In genomic region chr2:10201201-10201600, GRCh38 we compare ENCODE assay signal across 30 cellular contexts.
"Had no signal": no experiment of that assay in that cellular context is flagged by ENCODE, and none has a peak within 500 bp of the region (broad histone marks: within the 10 kb centered on the region; RNA-seq: fewer than 3 reads in every experiment).

No MANE protein-coding gene starts in this region.

- H3K27ac Mint-ChIP-seq: activated CD4-positive, alpha-beta memory T cell treated with anti-CD3 and anti-CD28 coated beads for 36 hours; activated CD4-positive, alpha-beta T cell treated with anti-CD3 and anti-CD28 coated beads for 36 hours; activated CD4-positive, alpha-beta T cell treated with anti-CD3 and anti-CD28 coated beads, Interleukin-2, amount 10 ng/mL, durations not matched to agents 24 days and 14 days; activated CD8-positive, alpha-beta memory T cell treated with anti-CD3 and anti-CD28 coated beads, Interleukin-2, amount 10 ng/mL, durations not matched to agents 7 days and 5 days; activated CD8-positive, alpha-beta T cell treated with anti-CD3 and anti-CD28 coated beads, Interleukin-2, amount 10 ng/mL, durations not matched to agents 7 days and 5 days; activated naive CD4-positive, alpha-beta T cell treated with anti-CD3 and anti-CD28 coated beads for 36 hours; activated naive CD4-positive, alpha-beta T cell treated with anti-CD3 and anti-CD28 coated beads, Interleukin-2, amount 50 U/mL, for 24 hours; activated naive CD8-positive, alpha-beta T cell treated with anti-CD3 and anti-CD28 coated beads for 36 hours; activated naive CD8-positive, alpha-beta T cell treated with anti-CD3 and anti-CD28 coated beads, Interleukin-2, amount 50 U/mL, for 24 hours; activated T-helper 1 cell treated with anti-CD3 and anti-CD28 coated beads, Interleukin-12 subunit alpha, Interleukin-12 subunit beta, Interleukin-2, Interleukin-4 antibody, amounts not matched to agents 30 ng/mL and 10 ng/mL and 1 ng/mL, durations not matched to agents 14 hours and 24 hours and 36 hours; activated T-helper 2 cell treated with anti-CD3 and anti-CD28 coated beads, Interferon-gamma antibody, Interleukin-2, Interleukin-4, amounts not matched to agents 10 μg/mL and 5 μg/mL and 100 μg/mL, durations not matched to agents 14 hours and 24 hours and 36 hours had no signal

- H3K36me3 ChIP-seq: adrenal gland had no signal

- H3K36me3 Mint-ChIP-seq: activated naive CD4-positive, alpha-beta T cell treated with anti-CD3 and anti-CD28 coated beads, Interleukin-2, amount 50 U/mL, for 24 hours had no signal

- H3K4me3 Mint-ChIP-seq: activated CD4-positive, alpha-beta memory T cell treated with anti-CD3 and anti-CD28 coated beads for 36 hours; activated CD4-positive, alpha-beta T cell treated with anti-CD3 and anti-CD28 coated beads for 36 hours; activated CD4-positive, alpha-beta T cell treated with anti-CD3 and anti-CD28 coated beads, Interleukin-2, amount 10 ng/mL, durations not matched to agents 24 days and 14 days; activated CD8-positive, alpha-beta memory T cell treated with anti-CD3 and anti-CD28 coated beads, Interleukin-2, amount 10 ng/mL, durations not matched to agents 7 days and 5 days; activated CD8-positive, alpha-beta T cell treated with anti-CD3 and anti-CD28 coated beads, Interleukin-2, amount 10 ng/mL, durations not matched to agents 7 days and 5 days; activated naive CD4-positive, alpha-beta T cell treated with anti-CD3 and anti-CD28 coated beads for 36 hours; activated naive CD4-positive, alpha-beta T cell treated with anti-CD3 and anti-CD28 coated beads, Interleukin-2, amount 50 U/mL, for 24 hours; activated naive CD8-positive, alpha-beta T cell treated with anti-CD3 and anti-CD28 coated beads for 36 hours; activated naive CD8-positive, alpha-beta T cell treated with anti-CD3 and anti-CD28 coated beads, Interleukin-2, amount 50 U/mL, for 24 hours; activated T-helper 1 cell treated with anti-CD3 and anti-CD28 coated beads, Interleukin-12 subunit alpha, Interleukin-12 subunit beta, Interleukin-2, Interleukin-4 antibody, amounts not matched to agents 30 ng/mL and 10 ng/mL and 1 ng/mL, durations not matched to agents 14 hours and 24 hours and 36 hours had no signal

- ATAC-seq: activated CD4-positive, alpha-beta T cell treated with anti-CD3 and anti-CD28 coated beads for 36 hours; activated CD8-positive, alpha-beta memory T cell treated with anti-CD3 and anti-CD28 coated beads, Interleukin-2, amount 10 ng/mL, durations not matched to agents 7 days and 5 days; activated CD8-positive, alpha-beta T cell treated with anti-CD3 and anti-CD28 coated beads, Interleukin-2, amount 10 ng/mL, durations not matched to agents 7 days and 5 days; activated naive CD8-positive, alpha-beta T cell treated with anti-CD3 and anti-CD28 coated beads, Interleukin-2, amount 50 U/mL, for 24 hours; body of pancreas; esophagus mucosa had no signal

- DNase-seq: activated CD4-positive, alpha-beta memory T cell treated with anti-CD3 and anti-CD28 coated beads for 36 hours; activated CD4-positive, alpha-beta T cell treated with anti-CD3 and anti-CD28 coated beads for 36 hours; activated CD4-positive, alpha-beta T cell treated with anti-CD3 and anti-CD28 coated beads, Interleukin-2, amount 10 ng/mL, durations not matched to agents 24 days and 14 days; activated CD4-positive, CD25-positive, alpha-beta regulatory T cell; activated CD4-positive, CD25-positive, alpha-beta regulatory T cell treated with anti-CD3 and anti-CD28 coated beads, Interleukin-2, amount 50 U/mL, for 72 hours; activated CD8-positive, alpha-beta memory T cell treated with anti-CD3 and anti-CD28 coated beads, Interleukin-2, amount 10 ng/mL, durations not matched to agents 7 days and 5 days; activated CD8-positive, alpha-beta memory T cell treated with anti-CD3 and anti-CD28 coated beads, Interleukin-2, amount 50 U/mL, for 4 hours; activated CD8-positive, alpha-beta T cell treated with anti-CD3 and anti-CD28 coated beads, Interleukin-2, amount 10 ng/mL, durations not matched to agents 7 days and 5 days; activated effector memory CD4-positive, alpha-beta T cell treated with anti-CD3 and anti-CD28 coated beads, Interleukin-2, amount 50 U/mL, for 16 hours; activated naive CD4-positive, alpha-beta T cell treated with anti-CD3 and anti-CD28 coated beads for 36 hours; activated naive CD8-positive, alpha-beta T cell treated with anti-CD3 and anti-CD28 coated beads for 36 hours; activated naive CD8-positive, alpha-beta T cell treated with anti-CD3 and anti-CD28 coated beads, Interleukin-2, amount 50 U/mL, for 24 hours; activated T-cell treated with anti-CD3 and anti-CD28 coated beads, Interleukin-2, amount 50 U/mL, for 1 hour; activated T-cell treated with anti-CD3 and anti-CD28 coated beads, Interleukin-2, amount 50 U/mL, for 48 hours; adrenal gland; amygdala; aorta; body of pancreas; caudate nucleus; cortex of kidney; dermis blood vessel endothelial cell; effector CD8-positive, alpha-beta T cell; foreskin fibroblast; SW 1271; T-helper 1 cell; T-helper 2 cell had no signal

- H3K4me1 Mint-ChIP-seq: activated CD4-positive, alpha-beta T cell treated with anti-CD3 and anti-CD28 coated beads for 36 hours; activated CD4-positive, alpha-beta T cell treated with anti-CD3 and anti-CD28 coated beads, Interleukin-2, amount 10 ng/mL, durations not matched to agents 24 days and 14 days; activated CD8-positive, alpha-beta memory T cell treated with anti-CD3 and anti-CD28 coated beads, Interleukin-2, amount 10 ng/mL, durations not matched to agents 7 days and 5 days; activated naive CD4-positive, alpha-beta T cell treated with anti-CD3 and anti-CD28 coated beads, Interleukin-2, amount 50 U/mL, for 24 hours; activated naive CD8-positive, alpha-beta T cell treated with anti-CD3 and anti-CD28 coated beads for 36 hours; activated naive CD8-positive, alpha-beta T cell treated with anti-CD3 and anti-CD28 coated beads, Interleukin-2, amount 50 U/mL, for 24 hours had no signal

- H3K4me1 ChIP-seq: adrenal gland, body of pancreas had no signal

- H3K4me3 ChIP-seq: adrenal gland, body of pancreas had no signal

- H3K9me3 Mint-ChIP-seq: activated CD4-positive, alpha-beta memory T cell treated with anti-CD3 and anti-CD28 coated beads for 36 hours; activated CD4-positive, alpha-beta T cell treated with anti-CD3 and anti-CD28 coated beads, Interleukin-2, amount 10 ng/mL, durations not matched to agents 24 days and 14 days; activated naive CD4-positive, alpha-beta T cell treated with anti-CD3 and anti-CD28 coated beads for 36 hours; activated naive CD4-positive, alpha-beta T cell treated with anti-CD3 and anti-CD28 coated beads, Interleukin-2, amount 50 U/mL, for 24 hours; activated naive CD8-positive, alpha-beta T cell treated with anti-CD3 and anti-CD28 coated beads for 36 hours; activated naive CD8-positive, alpha-beta T cell treated with anti-CD3 and anti-CD28 coated beads, Interleukin-2, amount 50 U/mL, for 24 hours; activated T-helper 1 cell treated with anti-CD3 and anti-CD28 coated beads, Interleukin-12 subunit alpha, Interleukin-12 subunit beta, Interleukin-2, Interleukin-4 antibody, amounts not matched to agents 30 ng/mL and 10 ng/mL and 1 ng/mL, durations not matched to agents 14 hours and 24 hours and 36 hours; activated T-helper 2 cell treated with anti-CD3 and anti-CD28 coated beads, Interferon-gamma antibody, Interleukin-2, Interleukin-4, amounts not matched to agents 10 μg/mL and 5 μg/mL and 100 μg/mL, durations not matched to agents 14 hours and 24 hours and 36 hours had no signal

- H3K9me3 ChIP-seq: adrenal gland, body of pancreas had no signal

- H3K27me3 Mint-ChIP-seq: activated CD4-positive, alpha-beta memory T cell treated with anti-CD3 and anti-CD28 coated beads for 36 hours; activated CD4-positive, alpha-beta T cell treated with anti-CD3 and anti-CD28 coated beads for 36 hours; activated CD4-positive, alpha-beta T cell treated with anti-CD3 and anti-CD28 coated beads, Interleukin-2, amount 10 ng/mL, durations not matched to agents 24 days and 14 days; activated CD8-positive, alpha-beta memory T cell treated with anti-CD3 and anti-CD28 coated beads, Interleukin-2, amount 10 ng/mL, durations not matched to agents 7 days and 5 days; activated naive CD4-positive, alpha-beta T cell treated with anti-CD3 and anti-CD28 coated beads, Interleukin-2, amount 50 U/mL, for 24 hours; activated naive CD8-positive, alpha-beta T cell treated with anti-CD3 and anti-CD28 coated beads for 36 hours; activated naive CD8-positive, alpha-beta T cell treated with anti-CD3 and anti-CD28 coated beads, Interleukin-2, amount 50 U/mL, for 24 hours had no signal
